ENCODE assay signal across 18 cellular contexts in the genomic region with DNA sequence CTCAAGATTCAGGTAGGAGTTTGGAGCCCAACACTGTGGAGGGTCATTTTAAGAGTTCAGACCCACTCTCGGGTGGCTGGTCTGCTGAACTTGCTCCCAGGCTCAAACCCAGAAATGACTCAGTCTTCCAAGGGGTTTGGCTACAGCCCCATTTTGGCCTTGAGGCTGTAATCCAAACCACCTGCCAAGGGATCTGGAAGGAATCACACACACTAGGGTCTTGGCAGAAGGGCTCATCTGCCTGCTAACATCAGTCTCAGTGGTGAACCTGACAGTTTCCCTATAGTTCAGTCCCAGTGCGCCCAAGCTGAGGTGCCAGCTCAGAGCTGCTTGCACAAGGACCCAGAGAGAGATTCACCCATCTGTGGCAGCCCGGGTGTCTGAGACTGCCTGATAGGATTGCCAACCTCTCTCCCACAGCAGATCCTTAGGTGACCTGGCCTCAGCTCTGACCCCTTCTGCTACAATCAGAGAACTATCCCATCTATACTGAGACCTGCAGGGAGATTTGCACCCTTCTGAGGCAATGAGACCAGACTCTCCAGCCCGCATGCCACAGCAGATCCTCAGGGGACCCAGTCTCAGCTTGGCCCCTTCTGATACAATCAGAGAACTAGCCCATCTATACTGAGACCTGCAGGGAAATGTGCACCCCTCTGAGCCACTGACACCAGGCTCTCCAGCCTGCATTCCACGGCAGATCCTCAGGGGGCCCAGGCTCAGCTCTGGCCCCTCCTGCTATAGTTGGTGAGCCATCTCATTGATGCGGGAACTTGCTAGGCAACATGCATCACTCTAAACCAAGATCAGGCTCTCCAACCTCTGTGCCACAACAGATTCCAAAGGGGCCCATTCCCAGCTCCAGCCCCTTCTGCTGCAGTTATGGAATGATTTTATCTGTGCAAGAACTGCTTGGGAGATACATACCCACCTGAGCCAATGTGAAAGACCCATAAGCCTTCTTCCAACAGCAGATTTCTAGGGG. TPM values are rescaled to one million over a fixed set of nuclear protein-coding genes. Genes with fewer than 3 reads are reported as not detected.
DNase-seq lines count a peak whose midpoint lies in the region; ATAC-seq, FAIRE-seq and TF ChIP-seq lines count a peak whose summit lies in the region.
"Had no signal": no experiment of that assay in that cellular context is flagged by ENCODE, and none has a peak within 500 bp of the region (broad histone marks: within the 10 kb centered on the region; RNA-seq: fewer than 3 reads in every experiment).

No MANE protein-coding gene starts in this region.

- H4K20me1 ChIP-seq in HepG2 (ENCODE audit: insufficient read depth, low read length), result no peaks in the 10 kb centered on the region

- H3K4me1 ChIP-seq in uterus, result peaks cover 0 to 5% of the 10 kb centered on the region in 2 donors
- H3K4me1 ChIP-seq in tibial nerve, result no peaks in the 10 kb centered on the region
- no peaks in the 10 kb centered on the region for H3K4me1 ChIP-seq in HepG2 (ENCODE audit: insufficient read depth, low read length)

- 70 to 84% methylated on average over 4 to 5 of the region's 6 CpGs for WGBS in tibial nerve, 2 donors
- WGBS in HepG2 (ENCODE audit: low lambda C conversion rate), result 28% methylated on average over 4 of the region's 6 CpGs

- in situ Hi-C loops in HepG2 (cut with HindIII; ENCODE audit: extremely low pct_ligation_motif_present, low pct_unique_long_range_greater_than_20kb), result no loop called here

- no peak overlapping the region for H3K4me2 ChIP-seq in HepG2 (ENCODE audit: low read depth, low read length)
- H3K4me2 ChIP-seq: hepatocyte had no signal

- H3K9ac ChIP-seq in HepG2 (ENCODE audit: insufficient read depth, low read depth, low read length), result no peak overlapping the region

- H3K79me2 ChIP-seq in HepG2 (ENCODE audit: insufficient read depth, low read length), result no peaks in the 10 kb centered on the region
- H3K79me2 ChIP-seq: hepatocyte had no signal

- ATAC-seq in left ventricle myocardium superior (peak; percentile 74), esophagus mucosa (no peak), HepG2 (no peak)

- H3K36me3 ChIP-seq in H7 (replicated peaks; ENCODE audit: control insufficient read depth, insufficient read depth, low read length), result no peaks in the 10 kb centered on the region
- H3K36me3 ChIP-seq in uterus, result no peaks in the 10 kb centered on the region
- no peaks in the 10 kb centered on the region for H3K36me3 ChIP-seq in tibial nerve
- H3K36me3 ChIP-seq in HepG2 (replicated peaks in 1 of 2; ENCODE audit: control insufficient read depth in 1 of 2, insufficient read depth in 2 of 2, low read length in 2 of 2), result no peaks in the 10 kb centered on the region

- H3K9me3 ChIP-seq in uterus (no peaks in the 10 kb centered on the region), tibial nerve (peaks cover 0 to 18% (median 4%) of the 10 kb centered on the region in 4 donors), HepG2 (ENCODE audit: low read length) (peaks cover 19% of the 10 kb centered on the region)

- POLR2A ChIA-PET in HepG2 (lab: Yijun Ruan, JAX), result no interaction called here

- DNase-seq in H7 (peak; percentile 5), astrocyte of the hippocampus (ENCODE audit: low read depth, low spot score) (peak; percentile 57), left ventricle myocardium superior (no peak), uterus (peak; percentile 66 to 72), tibial nerve (ENCODE audit: low spot score in 2 of 2) (no peak), HepG2 (ENCODE audit: low spot score) (no peak)
- DNase-seq: activated naive CD8-positive, alpha-beta T cell treated with anti-CD3 and anti-CD28 coated beads for 36 hours; activated T-cell treated with anti-CD3 and anti-CD28 coated beads, Interleukin-2, amount 50 U/mL, for 48 hours; DMS79 treated with DMSO at 0.1 percent for 48 hours; kidney glomerular epithelial cell; NCI-H2081; NCI-H526 treated with DMSO at 0.1 percent for 48 hours; OCI-M1 had no signal

- TF ChIP-seq CTCF in uterus (IDR thresholded peaks at IDR 0.05) (no peak), tibial nerve (IDR thresholded peaks at IDR 0.05) (no peak), HepG2 (CRISPR knock-in tag; IDR thresholded peaks at IDR 0.05) (no peak)

- H3K27ac ChIP-seq in uterus (peak overlapping the region in 1 of 2 donors; percentile 46), tibial nerve (no peak overlapping the region), HepG2 (ENCODE audit: extremely low read length, insufficient read depth, low read length) (no peak overlapping the region)
- H3K27ac ChIP-seq: hepatocyte had no signal

- H3K27me3 ChIP-seq in H7 (ENCODE audit: control insufficient read depth, insufficient read depth, low read length) (no peaks in the 10 kb centered on the region), uterus (no peaks in the 10 kb centered on the region), tibial nerve (no peaks in the 10 kb centered on the region), HepG2 (ENCODE audit: control insufficient read depth in 1 of 2, insufficient read depth in 2 of 2, low read length in 2 of 2) (peaks cover 2 to 6% of the 10 kb centered on the region in 2 experiments; a peak in 2 of 5 replicates)
- H3K27me3 ChIP-seq: hepatocyte had no signal

- TF ChIP-seq EP300 in tibial nerve (IDR thresholded peaks at IDR 0.05), result no peak
- TF ChIP-seq EP300 in HepG2 (IDR thresholded peaks at IDR 0.05; ENCODE audit: low read depth in 2 of 2, low read length in 2 of 2), result no peak
- TF ChIP-seq EP300 in HepG2 (CRISPR knock-in tag; IDR thresholded peaks at IDR 0.05; ENCODE audit: borderline replicate concordance), result no peak

- intact Hi-C loops in left ventricle myocardium superior (cut with micrococcal nuclease) (no loop called here), uterus (cut with DNase I; ENCODE audit: low total_unique reads) (no loop called here), HepG2 (cut with micrococcal nuclease; ENCODE audit: unreplicated experiment) (no loop called here)

- BruUV-seq in HepG2 (replicated peaks; lab: Mats Ljungman, UMichigan), result no TSS peak

- H3K4me3 ChIP-seq in H7 (ENCODE audit: insufficient read depth, low read depth, low read length), result no peak overlapping the region
- H3K4me3 ChIP-seq in uterus, result no peak overlapping the region
- H3K4me3 ChIP-seq in tibial nerve, result no peak overlapping the region
- no peak overlapping the region for H3K4me3 ChIP-seq in HepG2 (replicated peaks in 1 of 3; ENCODE audit: insufficient read depth in 1 of 3, low read depth in 2 of 3, low read length in 3 of 3)
- H3K4me3 ChIP-seq: hepatocyte had no signal

- H2AFZ ChIP-seq in HepG2 (ENCODE audit: low read length), result no peak overlapping the region
- H2AFZ ChIP-seq: hepatocyte had no signal

- no peak for TF ChIP-seq RAD21 in HepG2 (CRISPR knock-in tag; IDR thresholded peaks at IDR 0.05)

- no peak for FAIRE-seq in HepG2 (lab: Jason Lieb, UNC)
- FAIRE-seq: endometrium, H1, TTC549 had no signal

- CTCF ChIA-PET in HepG2 (lab: Yijun Ruan, JAX; ENCODE audit: low intra/inter-chr PET ratio, low total read pairs), result no interaction called here

- TF ChIP-seq POLR2A in uterus (IDR thresholded peaks at IDR 0.05), result no peak
- no peak for TF ChIP-seq POLR2A in tibial nerve (IDR thresholded peaks at IDR 0.05)
- TF ChIP-seq POLR2A in HepG2 (IDR thresholded peaks at IDR 0.05; ENCODE audit: insufficient read depth in 1 of 2, low read depth in 2 of 2, low read length in 2 of 2), result no peak

TF ChIP-seq in HepG2, 621 proteins besides CTCF, POLR2A, EP300 and RAD21 (continues in another document):
- TF ChIP-seq SIX1 (CRISPR knock-in tag; IDR thresholded peaks at IDR 0.05; ENCODE audit: borderline replicate concordance) (no peak), ZKSCAN8 (CRISPR knock-in tag; IDR thresholded peaks at IDR 0.05; ENCODE audit: borderline replicate concordance) (no peak), TBX2 (CRISPR knock-in tag; IDR thresholded peaks at IDR 0.05; ENCODE audit: borderline replicate concordance) (no peak), ZFAT (CRISPR knock-in tag; conservative IDR thresholded peaks at IDR 0.05) (no peak), ZNF431 (CRISPR knock-in tag; IDR thresholded peaks at IDR 0.05; ENCODE audit: borderline replicate concordance, low read depth) (no peak), SMC3 (IDR thresholded peaks at IDR 0.05; ENCODE audit: low read length) (no peak)

RNA-seq across cellular contexts. Expression of a gene that starts 48.2 kb away (rescaled TPM):
- 12.7 and 13.3 TPM in 2 replicates for total RNA-seq in H7 (2014; rRNA removed; shearing (Covaris generic))
- total RNA-seq in left ventricle myocardium superior, result 10.7 TPM
- total RNA-seq in uterus, result 100 to 1,000 TPM in 2 of 4 donors, 10 to 100 TPM in 2; 84.0 to 224 (median 136) TPM
- 50.0 TPM for total RNA-seq in esophagus mucosa
- 100 to 1,000 TPM in 2 of 4 donors, 10 to 100 TPM in 2; 39.5 to 107 (median 82.7) TPM for total RNA-seq in tibial nerve
- total RNA-seq in HepG2 (2016; rRNA removed; fragmentation: Illumina TruSeq; extraction: Trizol), result 0.08 and 0.15 TPM in 2 replicates
- not detected in 2 replicates for total RNA-seq in HepG2 (2016; cell fraction: cytosol; rRNA removed; fragmentation: Illumina TruSeq; extraction: Trizol; ENCODE audit: low read depth)
- total RNA-seq in HepG2 (2016; cell fraction: insoluble cytoplasmic fraction; rRNA removed; fragmentation: Illumina TruSeq; extraction: Trizol), result 0.10 and 0.30 TPM in 2 replicates
- 0.31 TPM in 1 of 2 replicates, not detected in the other for total RNA-seq in HepG2 (2016; cell fraction: membrane; rRNA removed; fragmentation: Illumina TruSeq; extraction: Trizol)
- total RNA-seq in HepG2 (2016; cell fraction: nucleus; rRNA removed; fragmentation: Illumina TruSeq; extraction: Trizol), result 0.31 and 0.41 TPM in 2 replicates
- polyA plus RNA-seq in HepG2 (2011; rRNA removed), result 0.12 and 0.26 TPM in 2 replicates
- polyA plus RNA-seq in HepG2 (2011; cell fraction: cytosol; rRNA removed), result 0.05 and 0.24 TPM in 2 replicates
- polyA plus RNA-seq in HepG2 (2011; cell fraction: nucleus; rRNA removed), result 0.28 and 0.40 TPM in 2 replicates
- 0.05 and 0.27 TPM in 2 replicates for polyA plus RNA-seq in HepG2 (2012)
- polyA plus RNA-seq in HepG2 (2016; cell fraction: cytosol; fragmentation: Illumina TruSeq; extraction: Trizol; ENCODE audit: low read depth), result 0.05 TPM in 1 of 2 replicates, not detected in the other
- polyA plus RNA-seq in HepG2 (2016; cell fraction: insoluble cytoplasmic fraction; fragmentation: Illumina TruSeq; extraction: Trizol; ENCODE audit: low read depth), result not detected in 2 replicates
- not detected in 2 replicates for polyA plus RNA-seq in HepG2 (2016; cell fraction: membrane; fragmentation: Illumina TruSeq; extraction: Trizol; ENCODE audit: low read depth)
- polyA plus RNA-seq in HepG2 (2016; cell fraction: nucleus; fragmentation: Illumina TruSeq; extraction: Trizol; ENCODE audit: insufficient read depth, low read depth), result 0.48 and 1.0 TPM in 2 replicates
- polyA minus RNA-seq in HepG2 (2011; rRNA and poly(A)+ RNA removed; ENCODE audit: low replicate concordance), result 0.75 and 0.82 TPM in 2 replicates
- 0.20 TPM in 1 of 2 replicates, not detected in the other for polyA minus RNA-seq in HepG2 (2011; cell fraction: cytosol; rRNA and poly(A)+ RNA removed)
- polyA minus RNA-seq in HepG2 (2011; cell fraction: nucleus; rRNA and poly(A)+ RNA removed), result 0.13 and 0.75 TPM in 2 replicates
- total RNA-seq: activated naive CD8-positive, alpha-beta T cell treated with anti-CD3 and anti-CD28 coated beads for 36 hours had no signal

Comparison
In these comparisons a context has a peak if more than half of its experiments do, and no peak if none do; other contexts are left out.
1. DNase-seq: peak in H7 (single experiment), astrocyte of the hippocampus (single experiment) and uterus (2 of 2); none in left ventricle myocardium superior (single experiment), tibial nerve (0 of 2) and HepG2 (single experiment).